In the genomic region with DNA sequence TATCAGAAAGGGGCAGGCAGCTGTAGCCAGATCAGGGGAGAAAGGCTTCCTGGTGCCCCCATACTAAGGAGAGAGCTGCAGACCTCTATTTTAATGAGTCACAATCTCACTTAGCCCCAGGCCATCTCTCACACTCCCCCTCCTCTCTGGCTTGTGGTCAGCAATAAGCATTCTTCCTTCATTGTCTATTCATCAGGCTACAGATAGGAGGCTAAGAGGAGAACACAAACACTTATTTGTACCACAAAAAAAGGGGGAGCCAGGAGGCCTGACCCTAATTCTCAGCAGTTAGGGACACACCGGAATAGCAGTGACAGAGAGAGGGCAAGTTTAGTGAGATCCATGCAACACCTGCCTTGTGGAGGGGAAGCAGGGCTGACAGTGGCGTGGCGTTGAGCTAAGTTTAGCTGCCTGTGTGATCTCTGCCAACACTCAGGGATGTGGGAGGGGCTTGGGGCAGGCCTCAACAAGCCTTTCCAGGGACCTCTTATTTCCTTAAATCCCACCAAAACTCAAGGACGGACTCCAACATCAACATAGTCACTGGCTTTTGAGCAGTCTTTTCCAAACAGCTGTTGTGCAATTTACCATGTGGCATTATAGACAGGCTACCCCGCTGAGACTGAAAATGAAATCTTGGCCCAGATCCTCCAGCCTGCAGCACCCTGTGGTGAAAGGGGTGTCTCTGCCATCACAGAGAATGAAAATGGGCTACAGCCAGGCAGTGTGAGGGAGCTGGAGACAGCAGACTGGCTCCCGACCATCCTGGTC, we compare ENCODE assay signal across 9 cellular contexts.
DNase-seq lines count a peak whose midpoint lies in the region; ATAC-seq and TF ChIP-seq lines count a peak whose summit lies in the region.
"Had no signal": no experiment of that assay in that cellular context is flagged by ENCODE, and none has a peak within 500 bp of the region (broad histone marks: within the 10 kb centered on the region; RNA-seq: fewer than 3 reads in every experiment).

No MANE protein-coding gene starts in this region.

- DNase-seq in NT2/D1 (ENCODE audit: low read depth, low spot score) (peak; percentile 48), fibroblast of the aortic adventitia (ENCODE audit: low read depth) (peak; percentile 95), KG1 (lab: John Stamatoyannopoulos, UW) (no peak), Caco-2 (no peak), GM10248 (ENCODE audit: extremely low spot score) (no peak)
- DNase-seq: T-helper 2 cell had no signal

- H3K27ac Mint-ChIP-seq in Caco-2 (ENCODE audit: unreplicated experiment): no peak overlapping the region

- H3K4me1 Mint-ChIP-seq in Caco-2 (ENCODE audit: low read depth, unreplicated experiment): peaks cover 4% of the 10 kb centered on the region

- H3K4me3 ChIP-seq in HUES64 (ENCODE audit: low read length): no peak overlapping the region
- H3K4me3 ChIP-seq in NT2/D1 (ENCODE audit: insufficient read length, low read depth): no peak overlapping the region
- H3K4me3 ChIP-seq in fibroblast of the aortic adventitia (ENCODE audit: low read depth, low read length): peak overlapping the region; percentile 6
- peak overlapping the region; percentile 28 for H3K4me3 ChIP-seq in skeletal muscle satellite cell (ENCODE audit: low read length)
- no peak overlapping the region for H3K4me3 ChIP-seq in Caco-2 (ENCODE audit: low read depth, low read length)

- H3K36me3 ChIP-seq in HUES64 (ENCODE audit: insufficient read depth, low read length): no peaks in the 10 kb centered on the region
- no peaks in the 10 kb centered on the region for H3K36me3 ChIP-seq in NT2/D1 (ENCODE audit: insufficient read depth, insufficient read length, low read length)
- H3K36me3 ChIP-seq in skeletal muscle satellite cell (ENCODE audit: insufficient read depth, low read length): no peaks in the 10 kb centered on the region
- no peaks in the 10 kb centered on the region for H3K36me3 ChIP-seq in Caco-2 (ENCODE audit: control insufficient read depth, insufficient read depth, low read length)

- 58% methylated on average over 6 of the region's 6 CpGs for WGBS in HUES64

- H3K4me1 ChIP-seq in HUES64 (ENCODE audit: insufficient read depth, low read length): peaks cover 15% of the 10 kb centered on the region
- peaks cover 11% of the 10 kb centered on the region for H3K4me1 ChIP-seq in NT2/D1 (ENCODE audit: insufficient read depth, insufficient read length)
- H3K4me1 ChIP-seq in skeletal muscle satellite cell (ENCODE audit: control insufficient read depth, insufficient read depth, low read length): peaks cover 14% of the 10 kb centered on the region
- H3K4me1 ChIP-seq in Caco-2: no peaks in the 10 kb centered on the region

- CTCF ChIA-PET in Caco-2 (lab: Charles Lee) (no interaction called here), GM10248 (lab: Yijun Ruan, JAX) (interaction anchor here (1.0 to 1.7 kb wide), 5 partner anchors 15 to 34 kb away, joined by 3 to 4 read pairs (median 3); no protein-coding TSS in a partner anchor)

- no peaks in the 10 kb centered on the region for H3K27me3 ChIP-seq in HUES64 (ENCODE audit: insufficient read depth, low read length)
- H3K27me3 ChIP-seq in NT2/D1 (ENCODE audit: insufficient read depth, insufficient read length): peaks cover 15% of the 10 kb centered on the region
- no peaks in the 10 kb centered on the region for H3K27me3 ChIP-seq in skeletal muscle satellite cell (ENCODE audit: control insufficient read depth, insufficient read depth, low read length)
- H3K27me3 ChIP-seq in Caco-2 (replicated peaks; ENCODE audit: control insufficient read depth, insufficient read depth, low read length): no peaks in the 10 kb centered on the region

- ATAC-seq in HG02884 (IDR thresholded peaks at IDR 0.05; ENCODE audit: unreplicated experiment): no peak

- POLR2A ChIA-PET in Caco-2 (lab: Charles Lee): no interaction called here
- POLR2A ChIA-PET in GM10248 (lab: Yijun Ruan, JAX): no interaction called here

- H3K27ac ChIP-seq in HUES64 (ENCODE audit: low read depth, low read length): peak overlapping the region; percentile 3; the same call in 1 of the 2 replicates

- H3K4me3 Mint-ChIP-seq in Caco-2 (ENCODE audit: unreplicated experiment): no peak overlapping the region

- intact Hi-C loops in Caco-2 (cut with micrococcal nuclease; ENCODE audit: unreplicated experiment): no loop called here

- no peaks in the 10 kb centered on the region for H3K9me3 Mint-ChIP-seq in Caco-2 (ENCODE audit: unreplicated experiment)

- H3K36me3 Mint-ChIP-seq in Caco-2 (ENCODE audit: insufficient read depth, unreplicated experiment): no peaks in the 10 kb centered on the region

- H3K9ac ChIP-seq in HUES64 (ENCODE audit: low read depth, low read length) (no peak overlapping the region), NT2/D1 (ENCODE audit: insufficient read length, low read depth) (no peak overlapping the region), skeletal muscle satellite cell (ENCODE audit: low read depth, low read length) (no peak overlapping the region)

- H3K9me3 ChIP-seq in HUES64 (ENCODE audit: insufficient read depth, low read depth, low read length): peaks cover 4% of the 10 kb centered on the region; the same call in 1 of the 2 replicates
- H3K9me3 ChIP-seq in NT2/D1 (ENCODE audit: insufficient read depth, low read length): peaks cover 11% of the 10 kb centered on the region
- H3K9me3 ChIP-seq in skeletal muscle satellite cell (replicated peaks; ENCODE audit: low read length): no peaks in the 10 kb centered on the region
- H3K9me3 ChIP-seq in Caco-2: no peaks in the 10 kb centered on the region

- TF ChIP-seq CTCF in fibroblast of the aortic adventitia (IDR thresholded peaks at IDR 0.05; ENCODE audit: insufficient read depth, low read length): peak; percentile 13
- no peak for TF ChIP-seq CTCF in Caco-2 (IDR thresholded peaks at IDR 0.05; ENCODE audit: insufficient read depth in 1 of 2, low read depth in 1 of 2, low read length in 1 of 2, severe bottlenecking in 1 of 2, unreplicated experiment in 1 of 2)
- no peak for TF ChIP-seq CTCF in GM10248 (IDR thresholded peaks at IDR 0.05; ENCODE audit: control extremely low read depth, extremely low read depth, low read depth, missing control alignments)

- peak overlapping the region; percentile 65 for H3K4me2 ChIP-seq in skeletal muscle satellite cell (ENCODE audit: low read length)

- no TSS peak for BruUV-seq in Caco-2 (replicated peaks; lab: Mats Ljungman, UMichigan)

- H3K27me3 Mint-ChIP-seq in Caco-2 (ENCODE audit: insufficient read depth, unreplicated experiment): no peaks in the 10 kb centered on the region

Comparison
In these comparisons a context has a peak if more than half of its experiments do, and no peak if none do; other contexts are left out.
1. H3K4me3 ChIP-seq: peak in fibroblast of the aortic adventitia (single experiment) and skeletal muscle satellite cell (single experiment); none in HUES64 (single experiment), NT2/D1 (single experiment) and Caco-2 (single experiment).
2. DNase-seq: peak in NT2/D1 (single experiment) and fibroblast of the aortic adventitia (single experiment); none in KG1 (single experiment), Caco-2 (0 of 2) and GM10248 (single experiment).